29 cellular contexts compared by ENCODE assay signal in the genomic region with DNA sequence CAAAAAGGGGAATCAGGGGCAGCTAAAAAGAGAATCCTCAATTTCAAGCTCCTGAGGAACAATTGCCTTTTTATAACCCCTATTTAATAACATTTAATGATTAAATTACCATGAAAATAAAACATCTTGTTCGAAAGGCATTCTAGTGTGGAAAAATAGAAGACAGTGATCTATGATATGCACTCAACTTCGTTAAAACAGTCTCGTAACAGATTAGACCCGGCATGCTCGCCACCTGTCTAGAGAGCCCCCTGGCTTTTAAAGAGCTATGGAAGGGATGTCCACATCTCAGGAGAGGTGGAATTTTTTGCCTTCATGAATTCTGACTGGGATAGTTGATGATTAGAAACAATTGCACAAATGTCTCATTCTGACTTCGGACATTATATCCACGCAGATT.
"Had no signal": no experiment of that assay in that cellular context is flagged by ENCODE, and none has a peak within 500 bp of the region (broad histone marks: within the 10 kb centered on the region; RNA-seq: fewer than 3 reads in every experiment).

No MANE protein-coding gene starts in this region.

- H3K4me1 ChIP-seq: adrenal gland, ascending aorta, body of pancreas, breast epithelium had no signal

- H3K27ac ChIP-seq: adrenal gland, ascending aorta, body of pancreas, brain microvascular endothelial cell, breast epithelium, cardiac muscle cell had no signal

- H3K27me3 ChIP-seq: adrenal gland, ascending aorta, body of pancreas, brain microvascular endothelial cell, breast epithelium, cardiac muscle cell had no signal

- H3K9me3 ChIP-seq: adrenal gland, ascending aorta, body of pancreas, breast epithelium had no signal

- H3K4me3 ChIP-seq: adrenal gland, ascending aorta, body of pancreas, breast epithelium, cardiac muscle cell had no signal

- DNase-seq: activated effector memory CD4-positive, alpha-beta T cell treated with anti-CD3 and anti-CD28 coated beads, Interleukin-2, amount 50 U/mL, for 16 hours; activated effector memory CD4-positive, alpha-beta T cell treated with Interleukin-2 at 50 U/mL for 16 hours; activated gamma-delta T cell; activated gamma-delta T cell treated with Interleukin-2 at 50 U/mL for 16 hours; activated naive CD4-positive, alpha-beta T cell; activated naive CD4-positive, alpha-beta T cell treated with anti-CD3 and anti-CD28 coated beads for 36 hours; activated naive CD4-positive, alpha-beta T cell treated with anti-CD3 and anti-CD28 coated beads, Interleukin-2, amount 10 ng/mL, durations not matched to agents 7 days and 5 days; activated naive CD4-positive, alpha-beta T cell treated with anti-CD3 and anti-CD28 coated beads, Interleukin-2, amount 50 U/mL, for 16 hours; activated naive CD4-positive, alpha-beta T cell treated with Interleukin-2 at 50 U/mL for 16 hours; activated naive CD8-positive, alpha-beta T cell treated with anti-CD3 and anti-CD28 coated beads for 36 hours; activated naive CD8-positive, alpha-beta T cell treated with anti-CD3 and anti-CD28 coated beads, Interleukin-2, amount 10 ng/mL, durations not matched to agents 7 days and 5 days; activated naive CD8-positive, alpha-beta T cell treated with anti-CD3 and anti-CD28 coated beads, Interleukin-2, amount 50 U/mL, for 24 hours; activated T-cell treated with anti-CD3 and anti-CD28 coated beads, Interleukin-2, amount 50 U/mL, for 24 hours; activated T-cell treated with anti-CD3 and anti-CD28 coated beads, Interleukin-2, amount 50 U/mL, for 4 hours; activated T-cell treated with anti-CD3 and anti-CD28 coated beads, Interleukin-2, amount 50 U/mL, for 48 hours; activated T-cell treated with anti-CD3 and anti-CD28 coated beads, Interleukin-2, amount 50 U/mL, for 72 hours; adrenal gland; amniotic stem cell; amygdala; anterior cingulate cortex; aorta; body of pancreas; brain microvascular endothelial cell; caudate nucleus; central memory CD4-positive, alpha-beta T cell; cerebellar nuclear complex had no signal

- H3K36me3 ChIP-seq: adrenal gland, ascending aorta, brain microvascular endothelial cell, breast epithelium, cardiac muscle cell had no signal
